In genomic region chr3:97736928-97737327, GRCh38 we compare ENCODE assay signal across 1 cellular context.
TF ChIP-seq lines count a peak whose summit lies in the region.

No MANE protein-coding gene starts in this region.

TF ChIP-seq in HepG2, 621 proteins besides CTCF, POLR2A, EP300 and RAD21 (continued from another document):
- TF ChIP-seq ZNF746 (CRISPR knock-in tag; IDR thresholded peaks at IDR 0.05), result no peak
- TF ChIP-seq KLF15 (CRISPR knock-in tag; IDR thresholded peaks at IDR 0.05; ENCODE audit: borderline replicate concordance), result no peak
- TF ChIP-seq FOXO1 (CRISPR knock-in tag; IDR thresholded peaks at IDR 0.05), result no peak
